ENCODE assay signal across 1 cellular context in the genomic region with DNA sequence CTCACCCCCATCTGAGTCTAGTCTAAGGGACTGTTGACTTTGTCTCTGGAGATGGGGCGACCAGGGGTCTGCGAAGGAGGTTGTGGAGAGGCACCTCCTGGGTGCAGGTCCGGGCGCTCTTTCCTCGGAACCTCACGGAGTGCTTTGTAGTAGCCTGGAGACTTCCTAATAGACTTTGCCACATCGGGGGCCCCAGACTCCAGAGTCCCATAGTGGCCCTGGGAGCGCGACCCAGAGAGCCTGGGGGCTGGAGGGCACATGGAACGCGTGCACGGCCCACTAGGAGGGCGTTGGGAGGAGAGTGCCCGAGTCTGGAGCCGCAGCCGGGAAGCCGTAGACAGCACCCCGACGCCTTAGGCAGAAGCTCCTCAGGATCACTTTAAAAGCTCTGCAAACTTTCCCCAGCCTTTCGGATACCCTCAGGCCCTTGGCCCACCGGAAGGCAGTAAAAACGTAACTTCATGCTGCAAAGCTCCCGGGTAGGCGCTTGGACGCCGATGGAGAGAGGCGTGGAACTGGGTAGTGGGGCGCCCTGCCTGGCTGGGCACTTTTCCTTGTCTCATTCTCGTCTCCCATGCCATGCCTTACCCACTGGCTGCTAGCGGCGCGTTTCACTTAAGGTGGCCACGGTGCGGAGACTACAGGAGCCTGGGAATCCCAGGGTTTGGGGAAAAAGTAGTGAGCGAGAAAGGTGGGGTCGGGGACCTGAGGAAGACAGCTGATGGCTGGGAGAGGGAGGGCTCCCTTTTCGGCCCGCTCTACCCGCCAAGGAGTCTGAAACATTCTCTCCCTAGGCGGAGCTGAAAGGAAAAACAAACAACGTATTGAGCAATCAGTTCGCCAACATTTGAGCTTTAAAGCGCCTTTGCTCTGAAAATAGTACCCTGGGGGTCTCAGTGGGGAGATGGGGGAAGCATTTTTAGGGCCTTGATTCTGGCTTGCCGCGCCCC.
TF ChIP-seq lines count a peak whose summit lies in the region.

No MANE protein-coding gene starts in this region.

TF ChIP-seq in liver, 16 proteins besides CTCF, POLR2A, EP300 and RAD21 (continued from another document):
- TF ChIP-seq EGR1 (IDR thresholded peaks at IDR 0.05; ENCODE audit: low read depth in 2 of 2) = peak in 1 of 2 donors; percentile 59
- no peak for TF ChIP-seq NR2F2 (IDR thresholded peaks at IDR 0.05)
- no peak for TF ChIP-seq GABPA (IDR thresholded peaks at IDR 0.05 in 1 of 2, conservative IDR thresholded peaks at IDR 0.05 in 1 of 2)
- TF ChIP-seq HNF4G (IDR thresholded peaks at IDR 0.05) = no peak
- TF ChIP-seq, protein P1, sequence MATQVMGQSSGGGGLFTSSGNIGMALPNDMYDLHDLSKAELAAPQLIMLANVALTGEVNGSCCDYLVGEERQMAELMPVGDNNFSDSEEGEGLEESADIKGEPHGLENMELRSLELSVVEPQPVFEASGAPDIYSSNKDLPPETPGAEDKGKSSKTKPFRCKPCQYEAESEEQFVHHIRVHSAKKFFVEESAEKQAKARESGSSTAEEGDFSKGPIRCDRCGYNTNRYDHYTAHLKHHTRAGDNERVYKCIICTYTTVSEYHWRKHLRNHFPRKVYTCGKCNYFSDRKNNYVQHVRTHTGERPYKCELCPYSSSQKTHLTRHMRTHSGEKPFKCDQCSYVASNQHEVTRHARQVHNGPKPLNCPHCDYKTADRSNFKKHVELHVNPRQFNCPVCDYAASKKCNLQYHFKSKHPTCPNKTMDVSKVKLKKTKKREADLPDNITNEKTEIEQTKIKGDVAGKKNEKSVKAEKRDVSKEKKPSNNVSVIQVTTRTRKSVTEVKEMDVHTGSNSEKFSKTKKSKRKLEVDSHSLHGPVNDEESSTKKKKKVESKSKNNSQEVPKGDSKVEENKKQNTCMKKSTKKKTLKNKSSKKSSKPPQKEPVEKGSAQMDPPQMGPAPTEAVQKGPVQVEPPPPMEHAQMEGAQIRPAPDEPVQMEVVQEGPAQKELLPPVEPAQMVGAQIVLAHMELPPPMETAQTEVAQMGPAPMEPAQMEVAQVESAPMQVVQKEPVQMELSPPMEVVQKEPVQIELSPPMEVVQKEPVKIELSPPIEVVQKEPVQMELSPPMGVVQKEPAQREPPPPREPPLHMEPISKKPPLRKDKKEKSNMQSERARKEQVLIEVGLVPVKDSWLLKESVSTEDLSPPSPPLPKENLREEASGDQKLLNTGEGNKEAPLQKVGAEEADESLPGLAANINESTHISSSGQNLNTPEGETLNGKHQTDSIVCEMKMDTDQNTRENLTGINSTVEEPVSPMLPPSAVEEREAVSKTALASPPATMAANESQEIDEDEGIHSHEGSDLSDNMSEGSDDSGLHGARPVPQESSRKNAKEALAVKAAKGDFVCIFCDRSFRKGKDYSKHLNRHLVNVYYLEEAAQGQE (IDR thresholded peaks at IDR 0.05) = no peak
- TF ChIP-seq TAF1 (conservative IDR thresholded peaks at IDR 0.05) = no peak
